8 cellular contexts compared by ENCODE assay signal in the genomic region with DNA sequence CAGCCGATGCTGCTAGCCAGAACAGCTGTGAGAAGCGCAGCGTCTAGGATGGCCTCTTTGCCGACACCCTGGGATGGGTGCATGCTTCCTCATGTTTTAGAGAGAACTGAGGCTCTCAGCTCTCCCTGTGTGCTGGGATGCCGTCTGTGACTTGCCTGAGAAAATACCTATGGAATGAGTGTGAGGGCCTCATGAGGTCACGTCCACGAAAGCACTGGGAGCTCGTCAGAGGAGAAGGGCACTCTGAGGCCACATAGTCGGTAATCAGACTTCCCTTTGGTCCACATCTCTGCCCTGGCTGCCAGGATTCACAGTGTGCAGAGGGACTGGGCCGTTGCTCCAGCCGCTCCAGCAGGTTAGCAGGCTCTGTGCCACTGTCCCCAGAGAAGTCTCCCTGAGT. TPM values are rescaled to one million over a fixed set of nuclear protein-coding genes. Genes with fewer than 3 reads are reported as not detected.
DNase-seq lines count a peak whose midpoint lies in the region; ATAC-seq and TF ChIP-seq lines count a peak whose summit lies in the region.

No MANE protein-coding gene starts in this region.

- H3K4me1 ChIP-seq in psoas muscle = peaks cover 53% of the 10 kb centered on the region

- TF ChIP-seq CTCF in fibroblast of villous mesenchyme (IDR thresholded peaks at IDR 0.05; ENCODE audit: insufficient read depth, low read depth, low read length) = no peak
- no peak for TF ChIP-seq CTCF in psoas muscle (IDR thresholded peaks at IDR 0.05)

- in situ Hi-C loops in Caki2 (cut with HindIII; ENCODE audit: low pct_unique_long_range_greater_than_20kb, low sequenced_read_pairs) = no loop called here

- H3K4me3 ChIP-seq in fibroblast of villous mesenchyme (ENCODE audit: low read depth, low read length) (no peak overlapping the region), psoas muscle (no peak overlapping the region)

- DNase-seq in Caki2 (ENCODE audit: low read depth) (peak; percentile 77), fibroblast of villous mesenchyme (ENCODE audit: low read depth) (peak; percentile 97), psoas muscle (peak in 1 of 2 donors; percentile 31), pons (ENCODE audit: low spot score) (no peak)
- no peak for DNase-seq in activated effector memory CD4-positive, alpha-beta T cell treated with anti-CD3 and anti-CD28 coated beads, Interleukin-2, amount 50 U/mL, for 16 hours

- H3K9me3 ChIP-seq in psoas muscle = no peaks in the 10 kb centered on the region

- H3K27me3 ChIP-seq in psoas muscle (ENCODE audit: insufficient read depth in 3 of 3, low read length in 2 of 3) = no peaks in the 10 kb centered on the region

- WGBS in psoas muscle, 3 donors = 33 to 42% (median 41%) methylated on average over 11 of the region's 11 CpGs

- no peaks in the 10 kb centered on the region for H3K36me3 ChIP-seq in psoas muscle (ENCODE audit: insufficient read depth in 1 of 2, low read depth in 1 of 2)

- intact Hi-C loops in psoas muscle (cut with DNase I) = no loop called here

- ATAC-seq in SK-N-SH treated with all-trans-retinoic acid at 6 μM for 48 hours = peak; percentile 76
- ATAC-seq in psoas muscle = peak; percentile 63 to 84 (median 71)
- no peak for ATAC-seq in HG03442 (IDR thresholded peaks at IDR 0.05; ENCODE audit: unreplicated experiment)
- ATAC-seq in GM21737 (IDR thresholded peaks at IDR 0.05; ENCODE audit: unreplicated experiment) = no peak

- peak overlapping the region; percentile 58 for H3K27ac ChIP-seq in psoas muscle

TF ChIP-seq in SK-N-SH treated with all-trans-retinoic acid at 6 μM for 48 hours, 23 proteins besides CTCF, POLR2A, EP300 and RAD21:
- TF ChIP-seq PPARA (CRISPR knock-in tag; IDR thresholded peaks at IDR 0.05; ENCODE audit: borderline replicate concordance) (no peak), CSDC2 (CRISPR knock-in tag; IDR thresholded peaks at IDR 0.05) (0 out of 2 replicates have a peak, but pooled peaks have one; percentile 18), ZC3H10 (CRISPR knock-in tag; IDR thresholded peaks at IDR 0.05) (0 out of 2 replicates have a peak, but pooled peaks have one; percentile 13)

RNA-seq across cellular contexts. Expression of gene MICAL3, which starts 54.6 kb away (rescaled TPM):
- 12.3 and 14.5 TPM in 2 replicates for total RNA-seq in Caki2 (2014; rRNA removed; shearing (Covaris generic); ENCODE audit: low replicate concordance)
- 24.2 and 39.7 TPM in 2 replicates for total RNA-seq in fibroblast of villous mesenchyme
- 10 to 100 TPM; 15.5 to 38.3 (median 27.1) TPM for total RNA-seq in psoas muscle
- 1 to 10 TPM; 2.1 to 6.9 (median 3.5) TPM for polyA plus RNA-seq in psoas muscle

Comparison
In these comparisons a context has a peak if more than half of its experiments do, and no peak if none do; other contexts are left out.
1. DNase-seq: peak in Caki2 (single experiment) and fibroblast of villous mesenchyme (single experiment); none in activated effector memory CD4-positive, alpha-beta T cell treated with anti-CD3 and anti-CD28 coated beads, Interleukin-2, amount 50 U/mL, for 16 hours (single experiment) and pons (single experiment).
2. ATAC-seq: peak in SK-N-SH treated with all-trans-retinoic acid at 6 μM for 48 hours (single experiment) and psoas muscle (4 of 4); none in HG03442 (single experiment) and GM21737 (single experiment).